ENCODE assay signal across 11 cellular contexts in genomic region chr5:172413601-172414000, GRCh38. TPM values are rescaled to one million over a fixed set of nuclear protein-coding genes. Genes with fewer than 3 reads are reported as not detected.
DNase-seq lines count a peak whose midpoint lies in the region; ATAC-seq, FAIRE-seq and TF ChIP-seq lines count a peak whose summit lies in the region.
"Had no signal": no experiment of that assay in that cellular context is flagged by ENCODE, and none has a peak within 500 bp of the region (broad histone marks: within the 10 kb centered on the region; RNA-seq: fewer than 3 reads in every experiment).

No MANE protein-coding gene starts in this region.

- DNase-seq in DND-41 (no peak), keratinocyte (ENCODE audit: low read depth, low spot score) (no peak), substantia nigra (lab: John Stamatoyannopoulos, UW) (no peak), T-helper 17 cell (no peak), GM23338 (ENCODE audit: low spot score) (no peak)
- DNase-seq: activated CD4-positive, CD25-positive, alpha-beta regulatory T cell; NCI-H1092 treated with DMSO at 0.1 percent for 48 hours had no signal

- H3K9me3 ChIP-seq in DND-41 (ENCODE audit: insufficient read depth, low read length, severe bottlenecking) (no peaks in the 10 kb centered on the region), keratinocyte (ENCODE audit: control insufficient read depth, low read depth, low read length) (no peaks in the 10 kb centered on the region), T-helper 17 cell (ENCODE audit: control insufficient read depth, low read length, poor library complexity, severe bottlenecking) (no peaks in the 10 kb centered on the region)
- H3K9me3 ChIP-seq: right lobe of liver had no signal

- H3K27ac ChIP-seq in DND-41 (ENCODE audit: low read length) (0 out of 2 replicates have a peak overlapping the region, but pooled peaks have one; percentile 41), adipose tissue (ENCODE audit: low read depth, low read length) (peak overlapping the region; percentile 23), keratinocyte (ENCODE audit: control insufficient read depth, insufficient read depth, low read length) (no peak overlapping the region), substantia nigra (ENCODE audit: low read depth, low read length, poor library complexity, severe bottlenecking) (peak overlapping the region; percentile 83), GM23338 (ENCODE audit: low read depth) (no peak overlapping the region)
- H3K27ac ChIP-seq: right lobe of liver had no signal

- H3K36me3 Mint-ChIP-seq in T-helper 17 cell (ENCODE audit: low read depth) (no peaks in the 10 kb centered on the region), GM23338 (ENCODE audit: low read depth) (peaks cover 34% of the 10 kb centered on the region)

- H3K4me3 Mint-ChIP-seq in T-helper 17 cell, result no peak overlapping the region
- H3K4me3 Mint-ChIP-seq in GM23338, result no peak overlapping the region

- H3K9me3 Mint-ChIP-seq in GM23338, result no peaks in the 10 kb centered on the region

- H3K27me3 ChIP-seq in DND-41 (ENCODE audit: insufficient read depth, low read length, poor library complexity) (no peaks in the 10 kb centered on the region), keratinocyte (ENCODE audit: control insufficient read depth, extremely low read depth, insufficient read depth, low read length) (no peaks in the 10 kb centered on the region), GM23338 (ENCODE audit: insufficient read depth) (no peaks in the 10 kb centered on the region)
- H3K27me3 ChIP-seq: right lobe of liver had no signal

- H3K4me2 ChIP-seq in DND-41 (ENCODE audit: insufficient read depth, low read length), result no peak overlapping the region
- H3K4me2 ChIP-seq in keratinocyte (ENCODE audit: control insufficient read depth, extremely low read depth, insufficient read depth, low read depth, low read length), result no peak overlapping the region
- no peak overlapping the region for H3K4me2 ChIP-seq in GM23338

- H3K27me3 Mint-ChIP-seq in T-helper 17 cell, result peaks cover 32% of the 10 kb centered on the region
- H3K27me3 Mint-ChIP-seq in GM23338 (ENCODE audit: insufficient read depth, low read depth, poor library complexity), result peaks cover 7% of the 10 kb centered on the region

- H3K79me2 ChIP-seq in DND-41 (ENCODE audit: insufficient read depth, low read length) (no peaks in the 10 kb centered on the region), keratinocyte (ENCODE audit: control insufficient read depth, insufficient read depth, low read length) (no peaks in the 10 kb centered on the region), GM23338 (replicated peaks; ENCODE audit: insufficient read depth) (no peaks in the 10 kb centered on the region)

- 44 to 66% (median 66%) methylated on average over 3 of the region's 3 CpGs for WGBS in adipose tissue, 3 donors

- H3K9me2 ChIP-seq in GM23338 (ENCODE audit: insufficient read depth), result no peaks in the 10 kb centered on the region

- H3K36me3 ChIP-seq in DND-41 (ENCODE audit: insufficient read depth, low read length) (no peaks in the 10 kb centered on the region), keratinocyte (ENCODE audit: control insufficient read depth in 2 of 2, extremely low read depth in 1 of 2, insufficient read depth in 2 of 2, low read length in 2 of 2) (peaks cover 0 to 2% of the 10 kb centered on the region in 2 experiments), GM23338 (ENCODE audit: insufficient read depth) (no peaks in the 10 kb centered on the region; the same call in 1 of the 2 replicates)
- H3K36me3 ChIP-seq: right lobe of liver had no signal

- H3K4me3 ChIP-seq in DND-41 (ENCODE audit: low read depth in 1 of 2, low read length in 2 of 2) (no peak overlapping the region), keratinocyte (ENCODE audit: control insufficient read depth in 2 of 3, extremely low read depth in 1 of 3, insufficient read depth in 2 of 3, low read depth in 1 of 3, low read length in 3 of 3) (no peak overlapping the region), GM23338 (no peak overlapping the region)
- H3K4me3 ChIP-seq: right lobe of liver had no signal

- dilution Hi-C loops in keratinocyte (cut with MboI; ENCODE audit: extremely low pct_ligation_motif_present, low sequenced_read_pairs), result no loop called here

- H3K9ac ChIP-seq in DND-41 (ENCODE audit: low read depth, low read length) (no peak overlapping the region), keratinocyte (ENCODE audit: control insufficient read depth, extremely low read depth, insufficient read depth, low read length) (no peak overlapping the region)

- H3F3A ChIP-seq in GM23338 (replicated peaks; ENCODE audit: low read depth), result no peaks in the 10 kb centered on the region

- no peak overlapping the region for H2AFZ ChIP-seq in DND-41 (ENCODE audit: low read depth, low read length)
- no peak overlapping the region for H2AFZ ChIP-seq in keratinocyte (ENCODE audit: control insufficient read depth, low read length)
- H2AFZ ChIP-seq in GM23338, result no peak overlapping the region

- FAIRE-seq in keratinocyte (lab: Jason Lieb, UNC), result peak; percentile 17

- peaks cover 20% of the 10 kb centered on the region for H3K4me1 ChIP-seq in DND-41 (ENCODE audit: insufficient read depth, low read length)
- peaks cover 42% of the 10 kb centered on the region for H3K4me1 ChIP-seq in keratinocyte (ENCODE audit: control insufficient read depth, extremely low read depth, insufficient read depth, low read length)
- H3K4me1 ChIP-seq in GM23338 (ENCODE audit: insufficient read depth), result peaks cover 4% of the 10 kb centered on the region; the same call in 1 of the 2 replicates

- no peak for ATAC-seq in DND-41 (ENCODE audit: insufficient read depth, low read depth)
- ATAC-seq in HG02571 (IDR thresholded peaks at IDR 0.05; ENCODE audit: unreplicated experiment), result no peak
- no peak for ATAC-seq in T-helper 17 cell
- no peak for ATAC-seq in GM18511 (IDR thresholded peaks at IDR 0.05; ENCODE audit: unreplicated experiment)
- ATAC-seq in GM23338, result no peak

- H3K9me1 ChIP-seq in keratinocyte (ENCODE audit: control insufficient read depth, extremely low read depth, insufficient read depth, low read length), result no peaks in the 10 kb centered on the region

- H3K27ac Mint-ChIP-seq in T-helper 17 cell (no peak overlapping the region), GM23338 (no peak overlapping the region)

- TF ChIP-seq CTCF in DND-41 (IDR thresholded peaks at IDR 0.05; ENCODE audit: borderline replicate concordance, extremely low read depth, low read length, poor library complexity, severe bottlenecking) (no peak), keratinocyte (optimal IDR thresholded peaks at IDR 0.05 in 1 of 3, IDR thresholded peaks at IDR 0.05 in 1 of 3, conservative IDR thresholded peaks at IDR 0.05 in 1 of 3; ENCODE audit: extremely low read depth in 1 of 3, insufficient read depth in 2 of 3, low read length in 3 of 3) (no peak), GM23338 (conservative IDR thresholded peaks at IDR 0.05; ENCODE audit: low read depth in 2 of 2) (no peak)

- H4K20me1 ChIP-seq in DND-41 (ENCODE audit: insufficient read depth, low read length), result no peaks in the 10 kb centered on the region
- H4K20me1 ChIP-seq in keratinocyte (ENCODE audit: control insufficient read depth, extremely low read depth, insufficient read depth, low read length), result peaks cover 6% of the 10 kb centered on the region
- no peaks in the 10 kb centered on the region; the same call in none of the 2 replicates for H4K20me1 ChIP-seq in GM23338 (replicated peaks; ENCODE audit: insufficient read depth)

- no peaks in the 10 kb centered on the region for H3K4me1 Mint-ChIP-seq in T-helper 17 cell
- H3K4me1 Mint-ChIP-seq in GM23338, result peaks cover 15% of the 10 kb centered on the region

TF ChIP-seq in GM23338, 12 proteins besides CTCF, POLR2A, EP300 and RAD21 (continues in another document):
- no peak for TF ChIP-seq NANOG (IDR thresholded peaks at IDR 0.05; ENCODE audit: borderline replicate concordance)
- no peak for TF ChIP-seq REST (IDR thresholded peaks at IDR 0.05; ENCODE audit: unreplicated experiment)

RNA-seq across cellular contexts. Expression of gene SH3PXD2B, which starts 40.7 kb away (rescaled TPM):
- polyA plus RNA-seq in adipose tissue (10 to 100 TPM in 1 of 3 donors, 1 to 10 TPM in 2; 5.7 to 23.6 (median 9.6) TPM), keratinocyte (17.3 to 17.9 TPM (median 17.6 TPM) in 3 replicates), GM23338 (2016; fragmentation: Nextera tagmentation; extraction: Ambion mirVana) (40.2 and 48.0 TPM in 2 replicates)
- polyA plus RNA-seq in keratinocyte (2011; ENCODE audit: low read depth), result 5.2 TPM
- polyA plus RNA-seq in keratinocyte (2011; cell fraction: cytosol; rRNA removed), result 13.7 and 14.4 TPM in 2 replicates
- polyA plus RNA-seq in keratinocyte (2011; cell fraction: nucleus; rRNA removed), result 32.5 and 36.6 TPM in 2 replicates
- 12.3 and 19.7 TPM in 2 replicates for polyA plus RNA-seq in keratinocyte (2012; ENCODE audit: low replicate concordance)
- 25.1 to 32.8 TPM (median 25.9 TPM) in 3 replicates for polyA minus RNA-seq in keratinocyte
- 21.7 TPM for polyA minus RNA-seq in keratinocyte (2011; cell fraction: cytosol; rRNA and poly(A)+ RNA removed)
- polyA minus RNA-seq in keratinocyte (2011; cell fraction: nucleus; rRNA and poly(A)+ RNA removed), result 27.1 and 42.1 TPM in 2 replicates
- under 1 TPM; 0.12 to 0.21 TPM for total RNA-seq in T-helper 17 cell
- total RNA-seq in GM23338 (2014; rRNA removed; shearing (Covaris generic)), result 50.1 and 52.5 TPM in 2 replicates

Comparison
In these comparisons a context has a peak if more than half of its experiments do, and no peak if none do; other contexts are left out.
1. H3K27ac ChIP-seq: peak in DND-41 (single experiment), adipose tissue (single experiment) and substantia nigra (single experiment); none in keratinocyte (single experiment) and GM23338 (single experiment).